5 cellular contexts compared by ENCODE assay signal in genomic region chr9:66782010-66782409, GRCh38.
A peak's percentile ranks its signal among the peaks of the same experiment; 100 is the strongest.
DNase-seq lines count a peak whose midpoint lies in the region; ATAC-seq, FAIRE-seq and TF ChIP-seq lines count a peak whose summit lies in the region.
"Not testable (repeated sequence)": the region's sequence is repeated elsewhere in the genome, so short reads cannot be mapped to it uniquely, and the experiment has no call there.

No MANE protein-coding gene starts in this region.

- not testable (repeated sequence) for H3K27me3 Mint-ChIP-seq in CD14-positive monocyte (ENCODE audit: low read depth in 3 of 3); WTC11 (ENCODE audit: low read depth); neural progenitor cell (ENCODE audit: insufficient read depth, low read depth)

- peak overlapping the region; percentile 95 to 99 (median 97) for H3K27ac Mint-ChIP-seq in CD14-positive monocyte
- not testable (repeated sequence) for H3K27ac Mint-ChIP-seq in WTC11, neural progenitor cell

- POLR2A ChIA-PET in WTC11 (lab: Charles Lee); endothelial cell of umbilical vein (lab: Charles Lee): not testable (repeated sequence)

- not testable (repeated sequence) for H4K20me1 ChIP-seq in endothelial cell of umbilical vein (replicated peaks; ENCODE audit: control insufficient read depth, extremely low read depth, insufficient read depth, low read length); neural progenitor cell (ENCODE audit: low read depth)

- H3K9me3 ChIP-seq in endothelial cell of umbilical vein (replicated peaks; ENCODE audit: control insufficient read depth, insufficient read depth, low read length); neural progenitor cell (ENCODE audit: low read depth): not testable (repeated sequence)

- not testable (repeated sequence) for DNase-seq in CD14-positive monocyte (ENCODE audit: low spot score); HL-60 (ENCODE audit: low read depth in 1 of 2, low spot score in 1 of 2); WTC11 (ENCODE audit: low spot score); endothelial cell of umbilical vein (ENCODE audit: low read depth, low spot score); neural progenitor cell (ENCODE audit: low spot score)

- not testable (repeated sequence) for H3K9ac ChIP-seq in endothelial cell of umbilical vein (replicated peaks; ENCODE audit: extremely low read depth, insufficient read depth, low read length); neural progenitor cell

- H3K4me2 ChIP-seq in endothelial cell of umbilical vein (ENCODE audit: insufficient read depth, low read length); neural progenitor cell: not testable (repeated sequence)

- H3F3A ChIP-seq in neural progenitor cell (ENCODE audit: low read depth), result not testable (repeated sequence)

- H3K36me3 Mint-ChIP-seq in CD14-positive monocyte, WTC11, neural progenitor cell: not testable (repeated sequence)

- TF ChIP-seq POLR2A in endothelial cell of umbilical vein (IDR thresholded peaks at IDR 0.05; ENCODE audit: low read depth, low read length), result not testable (repeated sequence)

- dilution Hi-C loops in endothelial cell of umbilical vein (cut with MboI; ENCODE audit: extremely low pct_ligation_motif_present, low sequenced_read_pairs), result not testable (repeated sequence)

- not testable (repeated sequence) for BruUV-seq in endothelial cell of umbilical vein (replicated peaks; lab: Mats Ljungman, UMichigan)

- H3K4me1 Mint-ChIP-seq in CD14-positive monocyte, neural progenitor cell: not testable (repeated sequence)
- peaks cover 22% of the 10 kb centered on the region for H3K4me1 Mint-ChIP-seq in WTC11

- not testable (repeated sequence) for H2AFZ ChIP-seq in endothelial cell of umbilical vein (ENCODE audit: low read depth, low read length)
- H2AFZ ChIP-seq in neural progenitor cell (replicated peaks), result peak overlapping the region; percentile 34

- TF ChIP-seq CTCF in CD14-positive monocyte (IDR thresholded peaks at IDR 0.05); HL-60 (IDR thresholded peaks at IDR 0.05; ENCODE audit: insufficient read depth, low read length); WTC11 (IDR thresholded peaks at IDR 0.05); endothelial cell of umbilical vein (IDR thresholded peaks at IDR 0.05; ENCODE audit: extremely low read depth in 1 of 2, insufficient read depth in 1 of 2, low read depth in 1 of 2, low read length in 2 of 2); neural progenitor cell (IDR thresholded peaks at IDR 0.05): not testable (repeated sequence)

- not testable (repeated sequence) for H3K9me3 Mint-ChIP-seq in CD14-positive monocyte, WTC11, neural progenitor cell

- ATAC-seq in WTC11, result peak; percentile 78

- CTCF ChIA-PET in WTC11 (lab: Charles Lee); endothelial cell of umbilical vein (lab: Charles Lee): not testable (repeated sequence)

- not testable (repeated sequence) for H3K36me3 ChIP-seq in endothelial cell of umbilical vein (ENCODE audit: control insufficient read depth in 2 of 2, extremely low read depth in 1 of 2, insufficient read depth in 2 of 2, low read length in 2 of 2); neural progenitor cell

- H3K27ac ChIP-seq in HL-60 (replicated peaks) (peak overlapping the region; percentile 85), endothelial cell of umbilical vein (ENCODE audit: insufficient read depth, low read depth, low read length) (peak overlapping the region; percentile 43)
- H3K27ac ChIP-seq in neural progenitor cell, result not testable (repeated sequence)

- not testable (repeated sequence) for FAIRE-seq in endothelial cell of umbilical vein (lab: Jason Lieb, UNC)

- H3K4me1 ChIP-seq in endothelial cell of umbilical vein (ENCODE audit: control insufficient read depth, extremely low read depth, insufficient read depth, low read length); neural progenitor cell: not testable (repeated sequence)

- not testable (repeated sequence) for H3K79me2 ChIP-seq in endothelial cell of umbilical vein (ENCODE audit: control insufficient read depth, insufficient read depth, low read length); neural progenitor cell (ENCODE audit: low read depth)

- H3K9me1 ChIP-seq in endothelial cell of umbilical vein (replicated peaks; ENCODE audit: control insufficient read depth, extremely low read depth, insufficient read depth, low read length), result not testable (repeated sequence)

- not testable (repeated sequence) for H3K4me3 ChIP-seq in HL-60 (replicated peaks; ENCODE audit: insufficient read depth, low read length); endothelial cell of umbilical vein (replicated peaks in 1 of 3; ENCODE audit: insufficient read depth in 1 of 3, low read depth in 1 of 3, low read length in 3 of 3); neural progenitor cell

- not testable (repeated sequence) for H3K4me3 Mint-ChIP-seq in CD14-positive monocyte, WTC11, neural progenitor cell

- not testable (repeated sequence) for H3K27me3 ChIP-seq in HL-60 (ENCODE audit: insufficient read depth, poor library complexity, severe bottlenecking); endothelial cell of umbilical vein (ENCODE audit: control insufficient read depth in 2 of 2, insufficient read depth in 2 of 2, low read length in 2 of 2); neural progenitor cell

- intact Hi-C loops in CD14-positive monocyte (cut with micrococcal nuclease); endothelial cell of umbilical vein (cut with micrococcal nuclease): not testable (repeated sequence)
